In genomic region chr17:63939401-63939800, GRCh38 we compare ENCODE assay signal across 18 cellular contexts. TPM values are rescaled to one million over a fixed set of nuclear protein-coding genes. Genes with fewer than 3 reads are reported as not detected.
DNase-seq lines count a peak whose midpoint lies in the region; ATAC-seq and FAIRE-seq lines count a peak whose summit lies in the region.
"Had no signal": no experiment of that assay in that cellular context is flagged by ENCODE, and none has a peak within 500 bp of the region (broad histone marks: within the 10 kb centered on the region; RNA-seq: fewer than 3 reads in every experiment).

No MANE protein-coding gene starts in this region.

- DNase-seq in HTR-8/SVneo (ENCODE audit: insufficient read length, low spot score): no peak
- DNase-seq in T-helper 17 cell: no peak
- DNase-seq in memory B cell (ENCODE audit: low spot score in 2 of 2): no peak
- no peak for DNase-seq in stimulated activated naive B cell treated with anti-CD40 and anti-IgM and Interleukin-4, amounts not matched to agents 10 μg/mL and 1 μg/mL and 100 μg/mL, for 72 hours
- DNase-seq in NCI-H1694 treated with DMSO at 0.1 percent for 48 hours (lab: John Stamatoyannopoulos, UW): no peak
- DNase-seq: CD8-positive, alpha-beta memory T cell; DMS79 treated with DMSO at 0.1 percent for 48 hours; MG63; NCI-H1092; NCI-H146; NCI-H2227 treated with DMSO at 0.1 percent for 48 hours; NCI-H524; RPMI8226 had no signal

- peak overlapping the region; percentile 80 for H3K27ac Mint-ChIP-seq in T-helper 17 cell
- H3K27ac Mint-ChIP-seq in memory B cell: peak overlapping the region; percentile 81
- peak overlapping the region; percentile 85 for H3K27ac Mint-ChIP-seq in stimulated activated naive B cell treated with anti-CD40 and anti-IgM and Interleukin-4, amounts not matched to agents 10 μg/mL and 1 μg/mL and 100 μg/mL, for 72 hours

- no peaks in the 10 kb centered on the region for H3K27me3 Mint-ChIP-seq in T-helper 17 cell
- H3K27me3 Mint-ChIP-seq in memory B cell: no peaks in the 10 kb centered on the region
- no peaks in the 10 kb centered on the region for H3K27me3 Mint-ChIP-seq in stimulated activated naive B cell treated with anti-CD40 and anti-IgM and Interleukin-4, amounts not matched to agents 10 μg/mL and 1 μg/mL and 100 μg/mL, for 72 hours

- peaks cover 1% of the 10 kb centered on the region for H3K9me3 Mint-ChIP-seq in memory B cell
- H3K9me3 Mint-ChIP-seq in stimulated activated naive B cell treated with anti-CD40 and anti-IgM and Interleukin-4, amounts not matched to agents 10 μg/mL and 1 μg/mL and 100 μg/mL, for 72 hours: peaks cover 4% of the 10 kb centered on the region in 2 donors

- no peaks in the 10 kb centered on the region for H3K9me3 ChIP-seq in T-helper 17 cell (ENCODE audit: control insufficient read depth, low read length, poor library complexity, severe bottlenecking)
- H3K9me3 ChIP-seq: MG63, SJSA1 had no signal

- H3K36me3 Mint-ChIP-seq in T-helper 17 cell (ENCODE audit: low read depth): peaks cover 2% of the 10 kb centered on the region
- H3K36me3 Mint-ChIP-seq in memory B cell: peaks cover 4% of the 10 kb centered on the region
- H3K36me3 Mint-ChIP-seq in stimulated activated naive B cell treated with anti-CD40 and anti-IgM and Interleukin-4, amounts not matched to agents 10 μg/mL and 1 μg/mL and 100 μg/mL, for 72 hours: peaks cover 16 to 17% of the 10 kb centered on the region in 2 donors
- H3K36me3 Mint-ChIP-seq: CD8-positive, alpha-beta memory T cell had no signal

- H3K4me1 Mint-ChIP-seq in T-helper 17 cell (peaks cover 16% of the 10 kb centered on the region), memory B cell (peaks cover 40% of the 10 kb centered on the region)
- H3K4me1 Mint-ChIP-seq in stimulated activated naive B cell treated with anti-CD40 and anti-IgM and Interleukin-4, amounts not matched to agents 10 μg/mL and 1 μg/mL and 100 μg/mL, for 72 hours: peaks cover 51 to 90% of the 10 kb centered on the region in 2 donors

- no peak for ATAC-seq in T-helper 17 cell
- no peak for ATAC-seq in memory B cell (ENCODE audit: low read depth)
- peak in 1 of 2 donors; percentile 4 for ATAC-seq in stimulated activated naive B cell treated with anti-CD40 and anti-IgM and Interleukin-4, amounts not matched to agents 10 μg/mL and 1 μg/mL and 100 μg/mL, for 72 hours (replicated peaks)
- no peak for ATAC-seq in GM19035 (IDR thresholded peaks at IDR 0.05; ENCODE audit: unreplicated experiment)
- no peak for ATAC-seq in GM19328 (IDR thresholded peaks at IDR 0.05; ENCODE audit: unreplicated experiment)

- H3K4me3 Mint-ChIP-seq in T-helper 17 cell (no peak overlapping the region), memory B cell (no peak overlapping the region)
- no peak overlapping the region for H3K4me3 Mint-ChIP-seq in stimulated activated naive B cell treated with anti-CD40 and anti-IgM and Interleukin-4, amounts not matched to agents 10 μg/mL and 1 μg/mL and 100 μg/mL, for 72 hours
- H3K4me3 Mint-ChIP-seq: CD8-positive, alpha-beta memory T cell had no signal

- peak; percentile 69 for FAIRE-seq in HTR-8/SVneo (lab: Jason Lieb, UNC)
- FAIRE-seq: D721Med had no signal

RNA-seq across cellular contexts. Expression of gene CD79B, which starts 7.3 kb away (rescaled TPM):
- 10 to 100 TPM; 19.5 to 31.1 TPM for total RNA-seq in T-helper 17 cell
- total RNA-seq: SJSA1 had no signal

RNA-seq across cellular contexts. Expression of gene GH1, which starts 20.8 kb away (rescaled TPM):
- not detected for total RNA-seq in T-helper 17 cell
- total RNA-seq: CD8-positive, alpha-beta memory T cell; G401; SJSA1 had no signal

RNA-seq across cellular contexts. Expression of gene CSHL1, which starts 28.3 kb away (rescaled TPM):
- not detected for total RNA-seq in T-helper 17 cell
- total RNA-seq: CD8-positive, alpha-beta memory T cell; G401; SJSA1 had no signal

RNA-seq across cellular contexts. Expression of gene SCN4A, which starts 33.3 kb away (rescaled TPM):
- total RNA-seq in T-helper 17 cell: under 1 TPM; 0.02 to 0.16 TPM
- total RNA-seq: G401, SJSA1 had no signal

RNA-seq across cellular contexts. Expression of gene CSH1, which starts 43.0 kb away (rescaled TPM):
- total RNA-seq in T-helper 17 cell: 10 to 100 TPM in 1 of 2 donors, 1 to 10 TPM in 1; 9.9 to 11.3 TPM
- total RNA-seq: CD8-positive, alpha-beta memory T cell; G401; SJSA1 had no signal
